1 cellular context compared by ENCODE assay signal in genomic region chr16:71542377-71542776, GRCh38.
A peak's percentile ranks its signal among the peaks of the same experiment; 100 is the strongest.
TF ChIP-seq lines count a peak whose summit lies in the region.

No MANE protein-coding gene starts in this region.

TF ChIP-seq in HepG2, 621 proteins besides CTCF, POLR2A, EP300 and RAD21 (continues in another document):
- TF ChIP-seq ARID5B (CRISPR knock-in tag; IDR thresholded peaks at IDR 0.05) = 0 out of 2 replicates have a peak, but pooled peaks have one; percentile 39
- TF ChIP-seq MEF2D (CRISPR knock-in tag; IDR thresholded peaks at IDR 0.05) = no peak
- no peak for TF ChIP-seq ZNF816 (CRISPR knock-in tag; IDR thresholded peaks at IDR 0.05; ENCODE audit: borderline replicate concordance)
- no peak for TF ChIP-seq EHMT2 (IDR thresholded peaks at IDR 0.05; ENCODE audit: borderline replicate concordance, low read depth, low read length)
- no peak for TF ChIP-seq ZKSCAN8 (CRISPR knock-in tag; IDR thresholded peaks at IDR 0.05; ENCODE audit: borderline replicate concordance)
- 0 out of 2 replicates have a peak, but pooled peaks have one; percentile 23 for TF ChIP-seq ELF3 (CRISPR knock-in tag; IDR thresholded peaks at IDR 0.05)
- TF ChIP-seq ZEB1 (IDR thresholded peaks at IDR 0.05; ENCODE audit: insufficient replicate concordance, low read depth) = no peak
- TF ChIP-seq ZNF280B (CRISPR knock-in tag; IDR thresholded peaks at IDR 0.05; ENCODE audit: borderline replicate concordance) = no peak
- TF ChIP-seq ZSCAN5A (CRISPR knock-in tag; IDR thresholded peaks at IDR 0.05; ENCODE audit: borderline replicate concordance) = no peak
- TF ChIP-seq NBN (conservative IDR thresholded peaks at IDR 0.05) = no peak
- no peak for TF ChIP-seq TCF7L2 (IDR thresholded peaks at IDR 0.05; ENCODE audit: low read depth, low read length)
- no peak for TF ChIP-seq PRDM15 (CRISPR knock-in tag; IDR thresholded peaks at IDR 0.05)
- peak; percentile 67; the same call in 1 of the 2 replicates for TF ChIP-seq ZKSCAN1 (IDR thresholded peaks at IDR 0.05; ENCODE audit: low read length)
- no peak for TF ChIP-seq SIN3A (IDR thresholded peaks at IDR 0.05; ENCODE audit: borderline replicate concordance, low read depth, low read length)
- TF ChIP-seq ZNF782 (CRISPR knock-in tag; IDR thresholded peaks at IDR 0.05; ENCODE audit: borderline replicate concordance) = no peak
- no peak for TF ChIP-seq ZFP41 (CRISPR knock-in tag; IDR thresholded peaks at IDR 0.05; ENCODE audit: borderline replicate concordance)
- no peak for TF ChIP-seq MZF1 (CRISPR knock-in tag; IDR thresholded peaks at IDR 0.05; ENCODE audit: borderline replicate concordance)
- no peak for TF ChIP-seq ZMYM4 (CRISPR knock-in tag; IDR thresholded peaks at IDR 0.05)
- no peak for TF ChIP-seq ZNF781 (CRISPR knock-in tag; IDR thresholded peaks at IDR 0.05; ENCODE audit: borderline replicate concordance, not compliant biosample characterization)
- TF ChIP-seq TRIM24 (CRISPR knock-in tag; IDR thresholded peaks at IDR 0.05) = no peak
- TF ChIP-seq ZFAT (CRISPR knock-in tag; conservative IDR thresholded peaks at IDR 0.05) = no peak
- no peak for TF ChIP-seq ZNF12 (CRISPR knock-in tag; IDR thresholded peaks at IDR 0.05)
- no peak for TF ChIP-seq ZNF775 (CRISPR knock-in tag; IDR thresholded peaks at IDR 0.05; ENCODE audit: borderline replicate concordance)
- TF ChIP-seq TAF15 (IDR thresholded peaks at IDR 0.05; ENCODE audit: low read depth, low read length, poor library complexity, severe bottlenecking) = no peak
- no peak for TF ChIP-seq ZNF235 (CRISPR knock-in tag; IDR thresholded peaks at IDR 0.05; ENCODE audit: borderline replicate concordance)
- TF ChIP-seq ZBTB7A (CRISPR knock-in tag; IDR thresholded peaks at IDR 0.05) = no peak
- TF ChIP-seq ZNF414 (CRISPR knock-in tag; IDR thresholded peaks at IDR 0.05) = no peak
- TF ChIP-seq STAG1 (CRISPR knock-in tag; IDR thresholded peaks at IDR 0.05) = peak; percentile 52
- TF ChIP-seq FOXO4 (CRISPR knock-in tag; conservative IDR thresholded peaks at IDR 0.05) = 0 out of 2 replicates have a peak, but pooled peaks have one; percentile 73
- no peak for TF ChIP-seq ATAD3A (CRISPR knock-in tag; IDR thresholded peaks at IDR 0.05)
- no peak for TF ChIP-seq PBX2 (CRISPR knock-in tag; IDR thresholded peaks at IDR 0.05)
- TF ChIP-seq HOXA9 (CRISPR knock-in tag; IDR thresholded peaks at IDR 0.05; ENCODE audit: borderline replicate concordance) = no peak
- TF ChIP-seq HOXA3 (CRISPR knock-in tag; IDR thresholded peaks at IDR 0.05) = 0 out of 2 replicates have a peak, but pooled peaks have one; percentile 35
- no peak for TF ChIP-seq IKZF5 (CRISPR knock-in tag; IDR thresholded peaks at IDR 0.05)
- TF ChIP-seq SMC3 (IDR thresholded peaks at IDR 0.05; ENCODE audit: low read length) = peak; percentile 41; the same call in 1 of the 2 replicates
- TF ChIP-seq RERE (CRISPR knock-in tag; IDR thresholded peaks at IDR 0.05; ENCODE audit: low read depth) = no peak
- no peak for TF ChIP-seq HES4 (CRISPR knock-in tag; IDR thresholded peaks at IDR 0.05; ENCODE audit: borderline replicate concordance)
- TF ChIP-seq DRAP1 (CRISPR knock-in tag; IDR thresholded peaks at IDR 0.05) = 0 out of 2 replicates have a peak, but pooled peaks have one; percentile 4
- TF ChIP-seq ZNF768 (CRISPR knock-in tag; IDR thresholded peaks at IDR 0.05) = peak; percentile 48; the same call in 1 of the 2 replicates
